ENCODE assay signal across 26 cellular contexts in genomic region chr6:153106021-153106420, GRCh38. TPM values are rescaled to one million over a fixed set of nuclear protein-coding genes. Genes with fewer than 3 reads are reported as not detected.
"Had no signal": no experiment of that assay in that cellular context is flagged by ENCODE, and none has a peak within 500 bp of the region (broad histone marks: within the 10 kb centered on the region; RNA-seq: fewer than 3 reads in every experiment).

No MANE protein-coding gene starts in this region.

- H3K27ac ChIP-seq: coronary artery, gastrocnemius medialis, lower lobe of right lung, neutrophil, right lobe of liver, stomach, tibial artery had no signal

- H3K27me3 Mint-ChIP-seq: type B pancreatic cell had no signal

- H3K4me3 Mint-ChIP-seq: memory B cell; mesothelial cell of epicardium; naive B cell; natural killer cell treated with Interleukin-12 subunit alpha and Interleukin-12 subunit beta and Interleukin-15 and Interleukin-18, amount 100 ng/mL, for 72 hours; neural crest cell; type B pancreatic cell had no signal

- H3K27ac Mint-ChIP-seq: memory B cell; mesothelial cell of epicardium; naive B cell; natural killer cell treated with Interleukin-12 subunit alpha and Interleukin-12 subunit beta and Interleukin-15 and Interleukin-18, amount 100 ng/mL, for 72 hours; type B pancreatic cell had no signal

- H3K4me1 ChIP-seq: lower lobe of right lung, right lobe of liver had no signal

- H3K9me3 Mint-ChIP-seq: memory B cell; mesothelial cell of epicardium; natural killer cell treated with Interleukin-12 subunit alpha and Interleukin-12 subunit beta and Interleukin-15 and Interleukin-18, amount 100 ng/mL, for 72 hours; neural crest cell; type B pancreatic cell had no signal

- ATAC-seq: gastrocnemius medialis; left ventricle myocardium superior; lower lobe of right lung; mucosa of descending colon; natural killer cell treated with Interleukin-12 subunit alpha and Interleukin-12 subunit beta and Interleukin-15 and Interleukin-18, amount 100 ng/mL, for 72 hours; pancreas; right lobe of liver had no signal

- H3K27me3 ChIP-seq: gastrocnemius medialis, neutrophil, pancreas, right lobe of liver, stomach, tibial artery had no signal

- H3K9me3 ChIP-seq: gastrocnemius medialis, lower lobe of right lung, mucosa of descending colon, neutrophil, pancreas, right lobe of liver, stomach, tibial artery had no signal

- H3K4me1 Mint-ChIP-seq: memory B cell, naive B cell had no signal

- H3K4me3 ChIP-seq: coronary artery, gastrocnemius medialis, lower lobe of right lung, mucosa of descending colon, pancreas, right lobe of liver, stomach, tibial artery had no signal

- H3K36me3 Mint-ChIP-seq: memory B cell; mesothelial cell of epicardium; naive B cell; natural killer cell treated with Interleukin-12 subunit alpha and Interleukin-12 subunit beta and Interleukin-15 and Interleukin-18, amount 100 ng/mL, for 72 hours; type B pancreatic cell had no signal

- H3K36me3 ChIP-seq: gastrocnemius medialis, lower lobe of right lung, neutrophil, pancreas, right lobe of liver, stomach, tibial artery had no signal

- DNase-seq: dermis blood vessel endothelial cell; effector memory CD4-positive, alpha-beta T cell; erythroblast; gastrocnemius medialis; head of caudate nucleus; left ventricle myocardium superior; lower lobe of right lung; mucosa of descending colon; naive B cell; pancreas; right lobe of liver; small intestine; stimulated activated CD4-positive, alpha-beta T cell treated with anti-CD3 and anti-CD28 coated beads, Interleukin-15, amount 100 ng/mL, for 24 hours; stimulated activated CD4-positive, alpha-beta T cell treated with anti-CD3 and anti-CD28 coated beads, Interleukin-2, amount 100 ng/mL, for 48 hours; stimulated activated naive CD4-positive, alpha-beta T cell treated with Interleukin-2 at 50 U/mL for 16 hours; stomach; tibial artery had no signal

- FAIRE-seq: endothelial cell of umbilical vein, keratinocyte, pancreas, small intestine had no signal

RNA-seq across cellular contexts. Expression of gene RGS17, which starts 25.1 kb away (rescaled TPM):
- total RNA-seq: right lobe of liver had no signal
